ENCODE assay signal across 1 cellular context in the genomic region with DNA sequence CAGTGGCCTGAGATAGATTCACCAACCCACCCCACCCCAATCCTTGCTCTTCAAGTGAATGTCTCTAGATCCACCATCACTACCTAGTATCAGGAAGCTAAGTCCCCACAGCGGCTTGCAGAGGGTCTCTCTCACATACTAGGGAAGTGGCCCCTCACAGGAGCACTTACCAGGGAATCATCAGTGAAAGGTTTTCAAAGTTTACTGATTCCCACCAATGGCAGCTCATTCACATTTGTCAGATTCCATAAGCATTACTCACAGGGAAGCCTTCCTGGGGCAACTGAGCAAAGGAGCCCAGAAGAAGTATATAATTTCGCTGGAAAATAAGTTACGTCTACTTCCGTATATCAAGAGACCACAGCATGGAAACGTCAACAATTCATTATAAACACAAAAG.
TF ChIP-seq lines count a peak whose summit lies in the region.

No MANE protein-coding gene starts in this region.

TF ChIP-seq in GM23338, 12 proteins besides CTCF, POLR2A, EP300 and RAD21 (continued from another document):
- TF ChIP-seq, protein P1, sequence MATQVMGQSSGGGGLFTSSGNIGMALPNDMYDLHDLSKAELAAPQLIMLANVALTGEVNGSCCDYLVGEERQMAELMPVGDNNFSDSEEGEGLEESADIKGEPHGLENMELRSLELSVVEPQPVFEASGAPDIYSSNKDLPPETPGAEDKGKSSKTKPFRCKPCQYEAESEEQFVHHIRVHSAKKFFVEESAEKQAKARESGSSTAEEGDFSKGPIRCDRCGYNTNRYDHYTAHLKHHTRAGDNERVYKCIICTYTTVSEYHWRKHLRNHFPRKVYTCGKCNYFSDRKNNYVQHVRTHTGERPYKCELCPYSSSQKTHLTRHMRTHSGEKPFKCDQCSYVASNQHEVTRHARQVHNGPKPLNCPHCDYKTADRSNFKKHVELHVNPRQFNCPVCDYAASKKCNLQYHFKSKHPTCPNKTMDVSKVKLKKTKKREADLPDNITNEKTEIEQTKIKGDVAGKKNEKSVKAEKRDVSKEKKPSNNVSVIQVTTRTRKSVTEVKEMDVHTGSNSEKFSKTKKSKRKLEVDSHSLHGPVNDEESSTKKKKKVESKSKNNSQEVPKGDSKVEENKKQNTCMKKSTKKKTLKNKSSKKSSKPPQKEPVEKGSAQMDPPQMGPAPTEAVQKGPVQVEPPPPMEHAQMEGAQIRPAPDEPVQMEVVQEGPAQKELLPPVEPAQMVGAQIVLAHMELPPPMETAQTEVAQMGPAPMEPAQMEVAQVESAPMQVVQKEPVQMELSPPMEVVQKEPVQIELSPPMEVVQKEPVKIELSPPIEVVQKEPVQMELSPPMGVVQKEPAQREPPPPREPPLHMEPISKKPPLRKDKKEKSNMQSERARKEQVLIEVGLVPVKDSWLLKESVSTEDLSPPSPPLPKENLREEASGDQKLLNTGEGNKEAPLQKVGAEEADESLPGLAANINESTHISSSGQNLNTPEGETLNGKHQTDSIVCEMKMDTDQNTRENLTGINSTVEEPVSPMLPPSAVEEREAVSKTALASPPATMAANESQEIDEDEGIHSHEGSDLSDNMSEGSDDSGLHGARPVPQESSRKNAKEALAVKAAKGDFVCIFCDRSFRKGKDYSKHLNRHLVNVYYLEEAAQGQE (IDR thresholded peaks at IDR 0.05; ENCODE audit: unreplicated experiment) = no peak
- TF ChIP-seq JUNB (IDR thresholded peaks at IDR 0.05; ENCODE audit: unreplicated experiment) (no peak), STAT1 (IDR thresholded peaks at IDR 0.05; ENCODE audit: unreplicated experiment) (no peak), POLR2AphosphoS5 (IDR thresholded peaks at IDR 0.05; ENCODE audit: low read depth) (no peak), NANOG (IDR thresholded peaks at IDR 0.05; ENCODE audit: borderline replicate concordance) (no peak), ZNF331 (CRISPR knock-in tag; IDR thresholded peaks at IDR 0.05; ENCODE audit: low read depth) (no peak)
